In the genomic region with DNA sequence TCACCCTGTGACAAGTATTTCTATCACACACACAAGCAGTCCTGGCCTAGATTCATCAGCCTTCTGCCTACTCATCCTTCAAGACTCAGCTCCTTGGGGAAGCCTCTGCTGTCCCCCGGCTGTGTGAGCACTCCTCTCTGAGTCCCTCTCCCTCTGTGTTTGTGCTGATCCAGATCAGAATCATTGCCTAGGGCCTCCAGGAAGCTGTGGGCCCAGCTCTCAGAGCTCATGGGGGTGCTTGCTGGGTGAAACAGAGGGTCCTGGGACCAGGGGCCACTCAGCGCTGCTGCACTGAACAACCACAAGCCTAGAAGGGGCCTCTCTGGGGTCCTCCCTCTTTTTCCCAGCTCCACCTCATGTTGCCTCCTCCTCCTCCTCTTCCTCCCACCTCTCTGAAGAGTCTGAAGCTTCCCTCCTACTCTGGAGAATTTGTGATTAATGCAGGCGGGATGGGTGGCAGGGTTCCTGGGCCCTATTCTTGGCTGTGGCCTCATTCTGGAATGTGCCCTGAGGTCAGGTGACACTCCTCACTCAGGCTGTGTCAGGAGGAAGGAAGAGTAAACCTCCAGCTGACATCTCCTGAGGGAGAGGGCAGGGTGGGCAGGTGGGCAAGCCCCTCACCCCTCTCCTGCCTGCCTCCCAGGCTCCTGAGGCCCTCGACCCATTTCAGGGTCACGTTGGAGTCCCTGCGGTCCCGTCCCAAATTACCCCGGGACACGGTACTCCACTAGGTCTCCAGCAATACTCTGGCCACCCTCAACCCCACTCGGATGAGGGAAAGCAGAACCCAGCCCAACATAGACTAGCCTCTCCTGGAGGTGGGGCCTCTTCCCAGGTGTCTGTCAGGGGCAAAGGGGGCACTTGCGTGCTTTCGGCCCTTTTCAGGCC, we compare ENCODE assay signal across 1 cellular context.
TF ChIP-seq lines count a peak whose summit lies in the region.

No MANE protein-coding gene starts in this region.

TF ChIP-seq in K562, 482 proteins besides CTCF, POLR2A, EP300 and RAD21:
- 0 out of 2 replicates have a peak, but pooled peaks have one; percentile 7 for TF ChIP-seq NFE2 (IDR thresholded peaks at IDR 0.05; ENCODE audit: low read depth)
- no peak for TF ChIP-seq FOS (IDR thresholded peaks at IDR 0.05; ENCODE audit: extremely low read depth, insufficient read length)
